17 cellular contexts compared by ENCODE assay signal in the genomic region with DNA sequence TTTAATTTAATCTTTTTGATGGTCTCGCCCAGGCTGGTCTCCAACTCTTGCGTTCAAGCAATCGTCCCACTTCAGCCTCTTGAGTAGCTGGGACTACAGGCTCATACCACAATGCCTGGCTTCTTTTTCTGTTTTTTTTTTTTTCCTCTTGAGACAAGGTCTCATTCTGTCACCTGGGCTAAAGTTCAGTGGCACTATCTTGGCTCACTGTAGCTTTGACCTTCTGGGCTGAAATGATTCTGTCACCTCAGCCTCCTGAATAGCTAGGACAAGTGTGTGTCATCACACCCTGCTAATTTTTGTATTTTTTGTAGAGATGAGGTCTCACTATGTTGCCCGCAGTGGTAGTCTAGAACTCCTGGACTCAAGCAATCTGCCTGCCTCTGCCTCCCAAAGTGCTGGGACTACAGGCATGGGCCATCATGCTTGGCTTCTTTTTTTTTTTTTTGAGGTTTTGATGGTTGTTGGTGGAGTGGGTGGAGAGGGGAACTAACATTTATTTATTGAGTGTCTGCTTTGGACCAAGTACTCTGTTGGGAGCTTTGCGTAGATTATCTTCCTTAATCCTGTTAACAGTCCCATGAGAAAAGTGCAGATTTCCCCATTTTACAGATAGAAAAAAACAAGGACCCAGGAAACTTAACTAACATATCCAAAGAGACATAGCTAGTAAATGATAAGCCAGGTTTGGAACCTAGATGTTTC.
DNase-seq lines count a peak whose midpoint lies in the region; ATAC-seq, FAIRE-seq and TF ChIP-seq lines count a peak whose summit lies in the region.
"Had no signal": no experiment of that assay in that cellular context is flagged by ENCODE, and none has a peak within 500 bp of the region (broad histone marks: within the 10 kb centered on the region; RNA-seq: fewer than 3 reads in every experiment).

No MANE protein-coding gene starts in this region.

- H3K36me3 Mint-ChIP-seq in H9 (ENCODE audit: insufficient read depth in 1 of 3, low read depth in 3 of 3) (no peaks in the 10 kb centered on the region; a peak in 1 of 7 replicates), naive B cell (no peaks in the 10 kb centered on the region)
- H3K36me3 Mint-ChIP-seq in stimulated activated memory B cell treated with anti-CD40 and anti-IgM and Interleukin-4, amounts not matched to agents 10 μg/mL and 1 μg/mL and 100 μg/mL, for 72 hours: peaks cover 24% of the 10 kb centered on the region
- no peaks in the 10 kb centered on the region for H3K36me3 Mint-ChIP-seq in activated CD8-positive, alpha-beta memory T cell treated with anti-CD3 and anti-CD28 coated beads, Interleukin-2, amount 10 ng/mL, durations not matched to agents 7 days and 5 days

- no peak overlapping the region for H3K4me3 Mint-ChIP-seq in H9
- no peak overlapping the region for H3K4me3 Mint-ChIP-seq in naive B cell
- no peak overlapping the region for H3K4me3 Mint-ChIP-seq in stimulated activated memory B cell treated with anti-CD40 and anti-IgM and Interleukin-4, amounts not matched to agents 10 μg/mL and 1 μg/mL and 100 μg/mL, for 72 hours
- no peak overlapping the region for H3K4me3 Mint-ChIP-seq in activated CD8-positive, alpha-beta memory T cell treated with anti-CD3 and anti-CD28 coated beads, Interleukin-2, amount 10 ng/mL, durations not matched to agents 7 days and 5 days
- H3K4me3 Mint-ChIP-seq: GM23338 had no signal

- H2AFZ ChIP-seq in H9 (ENCODE audit: low read length) (no peak overlapping the region), GM12878 (ENCODE audit: control insufficient read depth, low read depth, low read length) (no peak overlapping the region)
- H2AFZ ChIP-seq: GM23338 had no signal

- H3K4me1 ChIP-seq in H9 (ENCODE audit: insufficient read depth, low read length) (no peaks in the 10 kb centered on the region), GM12878 (ENCODE audit: control insufficient read depth, insufficient read depth, low read length) (no peaks in the 10 kb centered on the region)

- no peak overlapping the region for H3K14ac ChIP-seq in H9 (ENCODE audit: insufficient read depth, low read length)

- H4K20me1 ChIP-seq in H9 (ENCODE audit: control insufficient read depth, insufficient read depth, insufficient read length): no peaks in the 10 kb centered on the region
- no peaks in the 10 kb centered on the region for H4K20me1 ChIP-seq in GM12878 (ENCODE audit: control insufficient read depth, insufficient read depth)

- TF ChIP-seq POLR2A in GM12878 (IDR thresholded peaks at IDR 0.05; ENCODE audit: low read depth, low read length): no peak

- no peak for TF ChIP-seq RAD21 in GM12878 (IDR thresholded peaks at IDR 0.05; ENCODE audit: insufficient read depth, low read depth, low read length)

- DNase-seq in H9 (no peak), GM12878 (ENCODE audit: low read depth, low spot score) (no peak), naive B cell (no peak), Ammon's horn (ENCODE audit: low spot score) (no peak)
- DNase-seq in activated CD8-positive, alpha-beta memory T cell treated with anti-CD3 and anti-CD28 coated beads, Interleukin-2, amount 10 ng/mL, durations not matched to agents 7 days and 5 days: no peak
- DNase-seq: C1 segment of cervical spinal cord, DND-41, Karpas-422, MG63, NCI-H1092 treated with DMSO at 0.1 percent for 48 hours, NCI-H2081 treated with DMSO at 0.1 percent for 48 hours, NCI-H510A had no signal

- H4K5ac ChIP-seq in H9 (ENCODE audit: insufficient read length, low read depth, low read length): no peak overlapping the region

- no peak overlapping the region for H3K56ac ChIP-seq in H9 (ENCODE audit: insufficient read length, low read depth, low read length)

- no peak overlapping the region for H3K4me3 ChIP-seq in GM12878
- H3K4me3 ChIP-seq: GM23338, MG63 had no signal

- no peak overlapping the region for H3K27ac ChIP-seq in H9 (ENCODE audit: insufficient read length, low read depth, low read length)
- no peak overlapping the region for H3K27ac ChIP-seq in GM12878 (ENCODE audit: control insufficient read depth, insufficient read depth)

- H3K4ac ChIP-seq in H9 (ENCODE audit: low read depth, low read length): no peak overlapping the region

- no peak overlapping the region for H3K4me2 ChIP-seq in H9 (ENCODE audit: insufficient read depth, insufficient read length, low read length)
- no peak overlapping the region for H3K4me2 ChIP-seq in GM12878 (ENCODE audit: control insufficient read depth, insufficient read depth)
- H3K4me2 ChIP-seq: GM23338 had no signal

- no peaks in the 10 kb centered on the region for H3K27me3 Mint-ChIP-seq in H9 (ENCODE audit: low read depth)
- no peaks in the 10 kb centered on the region for H3K27me3 Mint-ChIP-seq in naive B cell
- no peaks in the 10 kb centered on the region for H3K27me3 Mint-ChIP-seq in stimulated activated memory B cell treated with anti-CD40 and anti-IgM and Interleukin-4, amounts not matched to agents 10 μg/mL and 1 μg/mL and 100 μg/mL, for 72 hours
- H3K27me3 Mint-ChIP-seq in activated CD8-positive, alpha-beta memory T cell treated with anti-CD3 and anti-CD28 coated beads, Interleukin-2, amount 10 ng/mL, durations not matched to agents 7 days and 5 days: no peaks in the 10 kb centered on the region

- no CpG with 5 or more reads among the region's 5 CpGs for WGBS in H9 (ENCODE audit: extremely low coverage, insufficient read length, low lambda C conversion rate)
- 100% methylated on average over 5 of the region's 5 CpGs for WGBS in GM12878 (ENCODE audit: insufficient coverage, insufficient replicate concordance, low lambda C conversion rate, missing lambda C conversion rate)

- H3K18ac ChIP-seq in H9 (ENCODE audit: insufficient read length, low read depth, low read length): no peak overlapping the region

- intact Hi-C loops in GM12878 (cut with micrococcal nuclease; ENCODE audit: unreplicated experiment): no loop called here

- H2BK5ac ChIP-seq in H9 (ENCODE audit: insufficient read length, low read length): no peak overlapping the region

- H3K9me3 Mint-ChIP-seq in H9 (no peaks in the 10 kb centered on the region), naive B cell (no peaks in the 10 kb centered on the region)
- H3K9me3 Mint-ChIP-seq in stimulated activated memory B cell treated with anti-CD40 and anti-IgM and Interleukin-4, amounts not matched to agents 10 μg/mL and 1 μg/mL and 100 μg/mL, for 72 hours: no peaks in the 10 kb centered on the region
- no peaks in the 10 kb centered on the region for H3K9me3 Mint-ChIP-seq in activated CD8-positive, alpha-beta memory T cell treated with anti-CD3 and anti-CD28 coated beads, Interleukin-2, amount 10 ng/mL, durations not matched to agents 7 days and 5 days (ENCODE audit: low read depth)
- H3K9me3 Mint-ChIP-seq: GM23338 had no signal

- no peaks in the 10 kb centered on the region for H3K9me3 ChIP-seq in H9 (ENCODE audit: control insufficient read depth, low read depth, low read length)
- H3K9me3 ChIP-seq in GM12878 (replicated peaks; ENCODE audit: control insufficient read depth, insufficient read depth, low read length): no peaks in the 10 kb centered on the region
- H3K9me3 ChIP-seq: MG63 had no signal

- RAD21 ChIA-PET in GM12878 (lab: Charles Lee; ENCODE audit: unreplicated experiment): interaction anchor here (0.9 kb wide), 1 partner anchor 99 kb away, joined by 3 read pairs; no protein-coding TSS in a partner anchor

- no peak overlapping the region for H2BK20ac ChIP-seq in H9 (ENCODE audit: low read depth, low read length, poor library complexity, severe bottlenecking)

- H2BK15ac ChIP-seq in H9 (ENCODE audit: low read depth, low read length): no peak overlapping the region

- H3K4me1 Mint-ChIP-seq in H9: peaks cover 5 to 7% of the 10 kb centered on the region in 2 experiments; a peak in 3 of 4 replicates
- peaks cover 35 to 68% (median 37%) of the 10 kb centered on the region in 3 donors for H3K4me1 Mint-ChIP-seq in naive B cell
- H3K4me1 Mint-ChIP-seq in stimulated activated memory B cell treated with anti-CD40 and anti-IgM and Interleukin-4, amounts not matched to agents 10 μg/mL and 1 μg/mL and 100 μg/mL, for 72 hours: peaks cover 32% of the 10 kb centered on the region
- no peaks in the 10 kb centered on the region for H3K4me1 Mint-ChIP-seq in activated CD8-positive, alpha-beta memory T cell treated with anti-CD3 and anti-CD28 coated beads, Interleukin-2, amount 10 ng/mL, durations not matched to agents 7 days and 5 days

- in situ Hi-C loops in GM12878 (cut with MboI): no loop called here

- H2AK5ac ChIP-seq in H9 (ENCODE audit: insufficient read length, low read length): no peak overlapping the region

- H4K91ac ChIP-seq in H9 (ENCODE audit: insufficient read length, low read depth, low read length): no peak overlapping the region

- no peak overlapping the region for H2BK12ac ChIP-seq in H9 (ENCODE audit: insufficient read length, low read depth, low read length)

- H3K9ac ChIP-seq in H9 (ENCODE audit: extremely low read depth, insufficient read length, low read length) (no peak overlapping the region), GM12878 (ENCODE audit: control insufficient read depth, insufficient read depth, low read length) (no peak overlapping the region)

- no peaks in the 10 kb centered on the region for H3K27me3 ChIP-seq in H9 (ENCODE audit: insufficient read depth, low read length)
- H3K27me3 ChIP-seq in GM12878 (replicated peaks in 1 of 2; ENCODE audit: control insufficient read depth in 2 of 2, insufficient read depth in 2 of 2, low read length in 1 of 2): no peaks in the 10 kb centered on the region
- H3K27me3 ChIP-seq: MG63 had no signal

- FAIRE-seq in GM12878 (lab: Jason Lieb, UNC): no peak
- FAIRE-seq: G401.6 had no signal

- TF ChIP-seq CTCF in H9 (conservative IDR thresholded peaks at IDR 0.05) (no peak), GM12878 (IDR thresholded peaks at IDR 0.05 in 2 of 3, conservative IDR thresholded peaks at IDR 0.05 in 1 of 3; ENCODE audit: control insufficient read depth in 2 of 3, extremely low read depth in 1 of 3, insufficient read depth in 1 of 3, low read depth in 3 of 3, low read length in 3 of 3) (no peak)

- no peak overlapping the region for H2BK120ac ChIP-seq in H9 (ENCODE audit: low read depth, low read length, poor library complexity, severe bottlenecking)

- H3K79me2 ChIP-seq in H9 (ENCODE audit: insufficient read depth, low read length): peaks cover 4% of the 10 kb centered on the region; the same call in 1 of the 2 replicates
- peaks cover 8% of the 10 kb centered on the region for H3K79me2 ChIP-seq in GM12878 (ENCODE audit: control insufficient read depth, insufficient read depth, low read length)

- no peak overlapping the region for H4K8ac ChIP-seq in H9 (replicated peaks; ENCODE audit: insufficient read length, low read depth, low read length)

- H3K23me2 ChIP-seq in H9 (ENCODE audit: insufficient read length, low read depth, low read length, poor library complexity, severe bottlenecking): no peaks in the 10 kb centered on the region

- peaks cover 3% of the 10 kb centered on the region for H3K79me1 ChIP-seq in H9 (ENCODE audit: insufficient read depth, low read depth, low read length, poor library complexity, severe bottlenecking)

- no TSS peak for BruUV-seq in GM12878 (replicated peaks; lab: Mats Ljungman, UMichigan)

- ATAC-seq in GM12878 (no peak), naive B cell (ENCODE audit: low read depth in 2 of 2) (no peak), GM21723 (IDR thresholded peaks at IDR 0.05; ENCODE audit: unreplicated experiment) (no peak)
- no peak for ATAC-seq in stimulated activated memory B cell treated with anti-CD40 and anti-IgM and Interleukin-4, amounts not matched to agents 10 μg/mL and 1 μg/mL and 100 μg/mL, for 72 hours
- no peak for ATAC-seq in activated CD8-positive, alpha-beta memory T cell treated with anti-CD3 and anti-CD28 coated beads, Interleukin-2, amount 10 ng/mL, durations not matched to agents 7 days and 5 days
- ATAC-seq: GM23338, Panc1 had no signal

- no peaks in the 10 kb centered on the region; a peak in 2 of 4 replicates for H3K36me3 ChIP-seq in GM12878 (ENCODE audit: control insufficient read depth in 2 of 2, insufficient read depth in 2 of 2, low read length in 1 of 2)
- H3K36me3 ChIP-seq: MG63 had no signal

- CTCF ChIA-PET in GM12878 (lab: Yijun Ruan, JAX): interaction anchor here (0.9 to 1.8 kb wide), 4 partner anchors 10 to 102 kb away, joined by 3 to 5 read pairs (median 4); a partner anchor contains a TSS
- CTCF ChIA-PET in activated CD8-positive, alpha-beta memory T cell treated with anti-CD3 and anti-CD28 coated beads, Interleukin-2, amount 10 ng/mL, durations not matched to agents 7 days and 5 days (lab: Charles Lee): interaction anchor here (0.7 to 0.8 kb wide), 2 partner anchors 102 to 103 kb away, joined by 3 read pairs; no protein-coding TSS in a partner anchor

- H3K23ac ChIP-seq in H9 (ENCODE audit: insufficient read length, low read depth, low read length): no peak overlapping the region

- POLR2A ChIA-PET in GM12878 (lab: Charles Lee): interaction anchor here (0.6 kb wide), 1 partner anchor 265 kb away, joined by 6 read pairs; no protein-coding TSS in a partner anchor

- SMC1A ChIA-PET in GM12878 (lab: Charles Lee; ENCODE audit: uncharacterized antibody, unreplicated experiment): interaction anchor here (1.0 to 1.7 kb wide), 6 partner anchors 10 to 100 kb away, joined by 3 to 6 read pairs (median 4); no protein-coding TSS in a partner anchor

- H3K27ac Mint-ChIP-seq in H9: peak overlapping the region in 2 of 3 experiments; percentile 49 to 83; a peak in 3 of 7 replicates
- H3K27ac Mint-ChIP-seq in naive B cell: peak overlapping the region in 4 of 6 donors; percentile 61 to 88 (median 66)
- H3K27ac Mint-ChIP-seq in stimulated activated memory B cell treated with anti-CD40 and anti-IgM and Interleukin-4, amounts not matched to agents 10 μg/mL and 1 μg/mL and 100 μg/mL, for 72 hours: peak overlapping the region; percentile 35
- H3K27ac Mint-ChIP-seq in activated CD8-positive, alpha-beta memory T cell treated with anti-CD3 and anti-CD28 coated beads, Interleukin-2, amount 10 ng/mL, durations not matched to agents 7 days and 5 days: no peak overlapping the region

- TF ChIP-seq EP300 in GM12878 (IDR thresholded peaks at IDR 0.05; ENCODE audit: borderline replicate concordance in 1 of 2, control insufficient read depth in 1 of 2, low read depth in 2 of 2, low read length in 2 of 2): no peak

- H3T11ph ChIP-seq in H9 (ENCODE audit: low read length): no peak overlapping the region
